Comparison of ENCODE assay signal across 14 cellular contexts in genomic region chr5:54876-55569, GRCh38. TPM values are rescaled to one million over a fixed set of nuclear protein-coding genes. Genes with fewer than 3 reads are reported as not detected.
DNase-seq lines count a peak whose midpoint lies in the region; ATAC-seq, FAIRE-seq and TF ChIP-seq lines count a peak whose summit lies in the region.
"Had no signal": no experiment of that assay in that cellular context is flagged by ENCODE, and none has a peak within 500 bp of the region (broad histone marks: within the 10 kb centered on the region; RNA-seq: fewer than 3 reads in every experiment).

No MANE protein-coding gene starts in this region.

- H3K4me1 ChIP-seq in neuronal stem cell (ENCODE audit: control insufficient read depth in 2 of 2, insufficient read depth in 1 of 2, low read depth in 1 of 2, low read length in 2 of 2) = peaks cover 12 to 19% of the 10 kb centered on the region in 2 donors

- H2AK5ac ChIP-seq in neuronal stem cell (ENCODE audit: low read depth, low read length) = no peak overlapping the region

- WGBS in neuronal stem cell (ENCODE audit: extremely low coverage in 2 of 2, insufficient read length in 2 of 2, insufficient replicate concordance in 1 of 2), 2 donors = no CpG with 5 or more reads among the region's 28 CpGs

- ATAC-seq in HG03108 (IDR thresholded peaks at IDR 0.05; ENCODE audit: unreplicated experiment) (no peak), GM21723 (IDR thresholded peaks at IDR 0.05; ENCODE audit: unreplicated experiment) (no peak)

- H3K23ac ChIP-seq in neuronal stem cell (ENCODE audit: low read depth, low read length, poor library complexity) = no peak overlapping the region

- H3K4me3 ChIP-seq in bronchial epithelial cell (ENCODE audit: low read depth, low read length) (no peak overlapping the region), neuronal stem cell (ENCODE audit: low read length in 2 of 2) (peak overlapping the region; percentile 55 to 80)

- H3K27ac Mint-ChIP-seq in T-helper 2 cell treated with Interferon-gamma antibody and Interleukin-4, amounts not matched to agents 5 μg/mL and 100 μg/mL, for 36 hours = no peak overlapping the region

- no peak for DNase-seq in T-helper 2 cell treated with Interferon-gamma antibody and Interleukin-4, amounts not matched to agents 5 μg/mL and 100 μg/mL, for 36 hours (ENCODE audit: low spot score)
- DNase-seq in T-helper 2 cell (no peak), HTR-8/SVneo (ENCODE audit: insufficient read length, low spot score) (no peak), bronchial epithelial cell (ENCODE audit: low read depth) (no peak), neuronal stem cell (ENCODE audit: low spot score) (no peak), HCEC 1CT (no peak)
- DNase-seq: ACHN; activated CD4-positive, alpha-beta T cell treated with anti-CD3 and anti-CD28 coated beads for 1 hour; activated T-cell treated with anti-CD3 and anti-CD28 coated beads, Interleukin-2, amount 50 U/mL, for 48 hours; Calu3; dorsolateral prefrontal cortex; SW 1271 had no signal

- H3K9me3 ChIP-seq in neuronal stem cell (replicated peaks in 1 of 2; ENCODE audit: control insufficient read depth in 2 of 2, insufficient read depth in 1 of 2, low read depth in 1 of 2, low read length in 2 of 2) = no peaks in the 10 kb centered on the region

- H3K14ac ChIP-seq in neuronal stem cell (ENCODE audit: low read length) = no peak overlapping the region

- H4K8ac ChIP-seq in neuronal stem cell (ENCODE audit: low read depth, low read length) = no peak overlapping the region

- H3K79me1 ChIP-seq in neuronal stem cell (ENCODE audit: low read depth, low read length) = peaks cover 4% of the 10 kb centered on the region

- no peaks in the 10 kb centered on the region for H3K4me1 Mint-ChIP-seq in T-helper 2 cell treated with Interferon-gamma antibody and Interleukin-4, amounts not matched to agents 5 μg/mL and 100 μg/mL, for 36 hours (ENCODE audit: low read depth)

- H3K27me3 ChIP-seq in bronchial epithelial cell (ENCODE audit: control insufficient read depth, insufficient read depth, low read length) = peaks cover 5% of the 10 kb centered on the region
- peaks cover 0 to 27% (median 25%) of the 10 kb centered on the region in 3 experiments for H3K27me3 ChIP-seq in neuronal stem cell (ENCODE audit: control insufficient read depth in 3 of 3, insufficient read depth in 3 of 3, low read depth in 1 of 3, low read length in 3 of 3)

- no peak overlapping the region for H2AFZ ChIP-seq in neuronal stem cell (ENCODE audit: low read length)

- H3K27ac ChIP-seq in neuronal stem cell (replicated peaks; ENCODE audit: low read length) = no peak overlapping the region
- H3K27ac ChIP-seq: dorsolateral prefrontal cortex had no signal

- FAIRE-seq in HTR-8/SVneo (lab: Jason Lieb, UNC) (peak; percentile 71), bronchial epithelial cell (lab: Jason Lieb, UNC) (peak; percentile 70)

- H3K9me3 Mint-ChIP-seq in T-helper 2 cell treated with Interferon-gamma antibody and Interleukin-4, amounts not matched to agents 5 μg/mL and 100 μg/mL, for 36 hours = no peaks in the 10 kb centered on the region

- H2BK15ac ChIP-seq in neuronal stem cell (ENCODE audit: low read length) = no peak overlapping the region

- H3K4me2 ChIP-seq in neuronal stem cell (ENCODE audit: insufficient read depth, low read length, poor library complexity, severe bottlenecking) = no peak overlapping the region

- no peak overlapping the region for H2BK5ac ChIP-seq in neuronal stem cell (ENCODE audit: low read length)

- no peak overlapping the region for H4K91ac ChIP-seq in neuronal stem cell (ENCODE audit: low read depth, low read length, poor library complexity)

- H3K9ac ChIP-seq in neuronal stem cell (ENCODE audit: low read depth, low read length, poor library complexity) = no peak overlapping the region

- peaks cover 33% of the 10 kb centered on the region for H3K27me3 Mint-ChIP-seq in T-helper 2 cell treated with Interferon-gamma antibody and Interleukin-4, amounts not matched to agents 5 μg/mL and 100 μg/mL, for 36 hours (ENCODE audit: low read depth)

- no peak overlapping the region for H3K4ac ChIP-seq in neuronal stem cell (ENCODE audit: low read length)

- no peak overlapping the region for H3K18ac ChIP-seq in neuronal stem cell (ENCODE audit: low read length)

- no peak overlapping the region for H2BK120ac ChIP-seq in neuronal stem cell (ENCODE audit: low read depth, low read length)

- H3K36me3 ChIP-seq in bronchial epithelial cell (ENCODE audit: control insufficient read depth, insufficient read depth, low read length) = no peaks in the 10 kb centered on the region
- peaks cover 0 to 25% of the 10 kb centered on the region in 2 donors for H3K36me3 ChIP-seq in neuronal stem cell (replicated peaks in 1 of 2; ENCODE audit: control insufficient read depth in 2 of 2, insufficient read depth in 2 of 2, low read length in 2 of 2)

- H2BK12ac ChIP-seq in neuronal stem cell (ENCODE audit: low read length) = no peak overlapping the region

- TF ChIP-seq CTCF in bronchial epithelial cell (IDR thresholded peaks at IDR 0.05; ENCODE audit: insufficient read depth, low read length, severe bottlenecking) = no peak

- peak overlapping the region; percentile 4 for H3K4me3 Mint-ChIP-seq in T-helper 2 cell treated with Interferon-gamma antibody and Interleukin-4, amounts not matched to agents 5 μg/mL and 100 μg/mL, for 36 hours

- no peaks in the 10 kb centered on the region for H3K36me3 Mint-ChIP-seq in T-helper 2 cell treated with Interferon-gamma antibody and Interleukin-4, amounts not matched to agents 5 μg/mL and 100 μg/mL, for 36 hours (ENCODE audit: low read depth)

RNA-seq across cellular contexts. Expression of gene PLEKHG4B, which starts 36.9 kb away (rescaled TPM):
- not detected in 2 replicates for total RNA-seq in bronchial epithelial cell
- polyA plus RNA-seq in neuronal stem cell (2013, experiment 1 of 2) = 46.5 TPM
- 48.4 TPM for polyA plus RNA-seq in neuronal stem cell (2013, experiment 2 of 2)
